ENCODE assay signal across 31 cellular contexts in genomic region chr1:204660509-204660908, GRCh38. TPM values are rescaled to one million over a fixed set of nuclear protein-coding genes. Genes with fewer than 3 reads are reported as not detected.
A peak's percentile ranks its signal among the peaks of the same experiment; 100 is the strongest.
DNase-seq lines count a peak whose midpoint lies in the region; ATAC-seq and TF ChIP-seq lines count a peak whose summit lies in the region.
"Had no signal": no experiment of that assay in that cellular context is flagged by ENCODE, and none has a peak within 500 bp of the region (broad histone marks: within the 10 kb centered on the region; RNA-seq: fewer than 3 reads in every experiment).

No MANE protein-coding gene starts in this region.

- no peaks in the 10 kb centered on the region for H3K79me2 ChIP-seq in hepatocyte

- TF ChIP-seq CTCF in brain (conservative IDR thresholded peaks at IDR 0.05) (no peak), hepatocyte (IDR thresholded peaks at IDR 0.05; ENCODE audit: poor library complexity) (no peak)

- WGBS in hepatocyte (ENCODE audit: low lambda C conversion rate, missing lambda C conversion rate) = 42% methylated on average over 3 of the region's 3 CpGs

- no peaks in the 10 kb centered on the region for H3K4me1 ChIP-seq in hepatocyte (ENCODE audit: insufficient read depth)
- H3K4me1 ChIP-seq: prostate gland had no signal

- H3K9me3 Mint-ChIP-seq in brain = peaks cover 0 to 4% (median 0%) of the 10 kb centered on the region in 5 experiments
- H3K9me3 Mint-ChIP-seq in immature natural killer cell = no peaks in the 10 kb centered on the region
- H3K9me3 Mint-ChIP-seq: stimulated activated effector memory CD8-positive, alpha-beta T cell treated with anti-CD3 and anti-CD28 coated beads, Interleukin-12 subunit alpha, Interleukin-12 subunit beta, amount 100 ng/mL, for 72 hours had no signal

- H3K27ac ChIP-seq in hepatocyte = peak overlapping the region; percentile 57
- H3K27ac ChIP-seq: 22Rv1, KMS-11, prostate gland, SK-N-MC had no signal

- H3K9me2 ChIP-seq in hepatocyte (replicated peaks; ENCODE audit: insufficient read depth) = no peaks in the 10 kb centered on the region

- H3K4me2 ChIP-seq in hepatocyte = no peak overlapping the region
- H3K4me2 ChIP-seq: KMS-11 had no signal

- peak overlapping the region in 1 of 5 experiments; percentile 35 for H3K4me3 Mint-ChIP-seq in brain
- H3K4me3 Mint-ChIP-seq in immature natural killer cell = no peak overlapping the region
- H3K4me3 Mint-ChIP-seq: stimulated activated effector memory CD8-positive, alpha-beta T cell treated with anti-CD3 and anti-CD28 coated beads, Interleukin-12 subunit alpha, Interleukin-12 subunit beta, amount 100 ng/mL, for 72 hours had no signal

- no peaks in the 10 kb centered on the region for H3K36me3 ChIP-seq in hepatocyte (replicated peaks; ENCODE audit: insufficient read depth, low read depth)
- H3K36me3 ChIP-seq: prostate gland had no signal

- no peak overlapping the region for H3K4me3 ChIP-seq in hepatocyte
- H3K4me3 ChIP-seq: prostate gland, SK-N-MC had no signal

- H3K27me3 Mint-ChIP-seq in brain (no peaks in the 10 kb centered on the region), immature natural killer cell (ENCODE audit: low read depth in 3 of 3) (peaks cover 0 to 13% (median 4%) of the 10 kb centered on the region in 3 donors)

- H4K20me1 ChIP-seq in hepatocyte (ENCODE audit: insufficient read depth, poor library complexity, severe bottlenecking) = no peaks in the 10 kb centered on the region

- no peak overlapping the region for H2AFZ ChIP-seq in hepatocyte

- H3K36me3 Mint-ChIP-seq in brain = no peaks in the 10 kb centered on the region
- H3K36me3 Mint-ChIP-seq in immature natural killer cell = no peaks in the 10 kb centered on the region
- H3K36me3 Mint-ChIP-seq: stimulated activated effector memory CD8-positive, alpha-beta T cell treated with anti-CD3 and anti-CD28 coated beads, Interleukin-12 subunit alpha, Interleukin-12 subunit beta, amount 100 ng/mL, for 72 hours had no signal

- peak overlapping the region in 4 of 5 experiments; percentile 39 to 94 (median 82) for H3K27ac Mint-ChIP-seq in brain
- H3K27ac Mint-ChIP-seq in immature natural killer cell = no peak overlapping the region
- H3K27ac Mint-ChIP-seq: stimulated activated effector memory CD8-positive, alpha-beta T cell treated with anti-CD3 and anti-CD28 coated beads, Interleukin-12 subunit alpha, Interleukin-12 subunit beta, amount 100 ng/mL, for 72 hours had no signal

- ATAC-seq in HG02623 (IDR thresholded peaks at IDR 0.05; ENCODE audit: unreplicated experiment) = no peak
- ATAC-seq: activated CD4-positive, CD25-positive, alpha-beta regulatory T cell treated with anti-CD3 and anti-CD28 coated beads, Interleukin-2, amount 50 U/mL, for 24 hours; left lobe of liver; stimulated activated effector memory CD8-positive, alpha-beta T cell treated with anti-CD3 and anti-CD28 coated beads, Interleukin-12 subunit alpha, Interleukin-12 subunit beta, amount 100 ng/mL, for 72 hours had no signal

- DNase-seq in NCI-H2227 (lab: John Stamatoyannopoulos, UW; ENCODE audit: unreplicated experiment) = peak; percentile 44
- DNase-seq in NCI-H2227 treated with DMSO at 0.1 percent for 48 hours (lab: John Stamatoyannopoulos, UW) = no peak
- peak; percentile 62 for DNase-seq in hepatocyte (ENCODE audit: low spot score)
- no peak for DNase-seq in SKM-1 (lab: John Stamatoyannopoulos, UW; ENCODE audit: unreplicated experiment)
- DNase-seq in NCI-H1436 treated with DMSO at 0.1 percent for 48 hours (lab: John Stamatoyannopoulos, UW) = no peak
- no peak for DNase-seq in immature natural killer cell
- DNase-seq: activated CD4-positive, alpha-beta T cell treated with anti-CD3 and anti-CD28 coated beads, Interleukin-2, amount 50 U/mL, for 4 hours; activated gamma-delta T cell treated with Interleukin-2 at 50 U/mL for 16 hours; activated T-cell treated with anti-CD3 and anti-CD28 coated beads, Interleukin-2, amount 50 U/mL, for 48 hours; cerebellar nuclear complex; DMS79; GDM1; glutamatergic neuron; MM.1S; NCI-H2029; NCI-H526 treated with DMSO at 0.1 percent for 48 hours; NK-92 treated with Interleukin-12 subunit alpha and Interleukin-12 subunit beta, amount 100 ng/mL, for 24 hours; nucleus accumbens; stimulated activated CD4-positive, alpha-beta T cell treated with anti-CD3 and anti-CD28 coated beads, Interleukin-15, amount 100 ng/mL, for 24 hours; stimulated activated CD4-positive, alpha-beta T cell treated with anti-CD3 and anti-CD28 coated beads, Interleukin-4, amount 100 ng/mL, for 4 hours; T-helper 2 cell; trophoblast cell had no signal

- no peaks in the 10 kb centered on the region for H3K9me3 ChIP-seq in hepatocyte (ENCODE audit: low read depth)
- H3K9me3 ChIP-seq: prostate gland had no signal

- H3K27me3 ChIP-seq in hepatocyte = no peaks in the 10 kb centered on the region

- H3K4me1 Mint-ChIP-seq in brain (peaks cover 64% of the 10 kb centered on the region), immature natural killer cell (no peaks in the 10 kb centered on the region)
- H3K4me1 Mint-ChIP-seq: stimulated activated effector memory CD8-positive, alpha-beta T cell treated with anti-CD3 and anti-CD28 coated beads, Interleukin-12 subunit alpha, Interleukin-12 subunit beta, amount 100 ng/mL, for 72 hours had no signal

RNA-seq across cellular contexts. Expression of gene LRRN2, which starts 25.0 kb away (rescaled TPM):
- 9.2 TPM for polyA plus RNA-seq in brain (ENCODE audit: insufficient read depth, low read depth, low replicate concordance)
- total RNA-seq in hepatocyte = 4.3 and 7.0 TPM in 2 replicates
- polyA plus RNA-seq in hepatocyte = 25.5 and 27.9 TPM in 2 replicates
- not detected for polyA plus RNA-seq in immature natural killer cell

Comparison
In these comparisons a context has a peak if more than half of its experiments do, and no peak if none do; other contexts are left out.
1. DNase-seq: peak in NCI-H2227 (single experiment) and hepatocyte (single experiment); none in NCI-H2227 treated with DMSO at 0.1 percent for 48 hours (single experiment), SKM-1 (single experiment), NCI-H1436 treated with DMSO at 0.1 percent for 48 hours (single experiment) and immature natural killer cell (0 of 3).
2. H3K27ac Mint-ChIP-seq: peak in brain (4 of 5); none in immature natural killer cell (0 of 6).